In genomic region chr7:80362677-80363076, GRCh38 we compare ENCODE assay signal across 26 cellular contexts.
"Had no signal": no experiment of that assay in that cellular context is flagged by ENCODE, and none has a peak within 500 bp of the region (broad histone marks: within the 10 kb centered on the region; RNA-seq: fewer than 3 reads in every experiment).

No MANE protein-coding gene starts in this region.

- H2AFZ ChIP-seq: neural progenitor cell, parathyroid adenoma had no signal

- H3K4me2 ChIP-seq: neural progenitor cell had no signal

- H3K9me3 ChIP-seq: suprapubic skin had no signal

- H3K27me3 ChIP-seq: cardiac muscle cell, left lung, neural progenitor cell, right atrium auricular region, suprapubic skin, tibial artery had no signal

- H3K36me3 ChIP-seq: cardiac muscle cell, left lung, lower lobe of right lung, neural progenitor cell, right atrium auricular region, suprapubic skin, tibial artery had no signal

- H3K27me3 Mint-ChIP-seq: effector memory CD8-positive, alpha-beta T cell had no signal

- H3K36me3 Mint-ChIP-seq: natural killer cell, neural progenitor cell had no signal

- H3K9ac ChIP-seq: neural progenitor cell, parathyroid adenoma had no signal

- H3K27ac Mint-ChIP-seq: activated naive CD4-positive, alpha-beta T cell treated with anti-CD3 and anti-CD28 coated beads, Interleukin-2, amount 50 U/mL, for 72 hours; activated T-cell treated with anti-CD3 and anti-CD28 coated beads, Interleukin-2, amount 50 U/mL, for 72 hours; effector memory CD8-positive, alpha-beta T cell; natural killer cell; neural progenitor cell had no signal

- DNase-seq: activated CD4-positive, alpha-beta T cell treated with anti-CD3 and anti-CD28 coated beads for 4 hours; activated CD4-positive, alpha-beta T cell treated with anti-CD3 and anti-CD28 coated beads, Interleukin-2, amount 50 U/mL, for 4 hours; activated CD4-positive, CD25-positive, alpha-beta regulatory T cell; activated naive CD4-positive, alpha-beta T cell; activated T-cell treated with anti-CD3 and anti-CD28 coated beads for 4 hours; activated T-cell treated with anti-CD3 and anti-CD28 coated beads, Interleukin-2, amount 50 U/mL, for 72 hours; anterior cingulate cortex; cerebellar nuclear complex; effector memory CD8-positive, alpha-beta T cell; erythroblast; foreskin melanocyte; left lung; lower lobe of right lung; mesenchymal stem cell; natural killer cell; occipital lobe; stimulated activated CD4-positive, alpha-beta T cell treated with anti-CD3 and anti-CD28 coated beads, Interleukin-15, amount 100 ng/mL, for 24 hours; stimulated activated naive CD4-positive, alpha-beta T cell; tibial artery had no signal

- H3K4me1 Mint-ChIP-seq: natural killer cell, neural progenitor cell had no signal

- H3K79me2 ChIP-seq: parathyroid adenoma had no signal

- ATAC-seq: activated T-cell treated with anti-CD3 and anti-CD28 coated beads, Interleukin-2, amount 50 U/mL, for 72 hours; effector memory CD8-positive, alpha-beta T cell; left lung; lower lobe of right lung; natural killer cell had no signal

- H3K4me1 ChIP-seq: left lung, lower lobe of right lung, neural progenitor cell, parathyroid adenoma, right atrium auricular region, suprapubic skin, tibial artery had no signal

- H3K4me3 ChIP-seq: cardiac muscle cell, coronary artery, left lung, lower lobe of right lung, neural progenitor cell, right atrium auricular region, suprapubic skin, tibial artery had no signal

- H3K27ac ChIP-seq: cardiac muscle cell, coronary artery, left lung, lower lobe of right lung, neural progenitor cell, parathyroid adenoma, right atrium auricular region, suprapubic skin, tibial artery had no signal

- H3K4me3 Mint-ChIP-seq: activated T-cell treated with anti-CD3 and anti-CD28 coated beads, Interleukin-2, amount 50 U/mL, for 72 hours; effector memory CD8-positive, alpha-beta T cell; natural killer cell; neural progenitor cell had no signal
